Comparison of ENCODE assay signal across 8 cellular contexts in the genomic region with DNA sequence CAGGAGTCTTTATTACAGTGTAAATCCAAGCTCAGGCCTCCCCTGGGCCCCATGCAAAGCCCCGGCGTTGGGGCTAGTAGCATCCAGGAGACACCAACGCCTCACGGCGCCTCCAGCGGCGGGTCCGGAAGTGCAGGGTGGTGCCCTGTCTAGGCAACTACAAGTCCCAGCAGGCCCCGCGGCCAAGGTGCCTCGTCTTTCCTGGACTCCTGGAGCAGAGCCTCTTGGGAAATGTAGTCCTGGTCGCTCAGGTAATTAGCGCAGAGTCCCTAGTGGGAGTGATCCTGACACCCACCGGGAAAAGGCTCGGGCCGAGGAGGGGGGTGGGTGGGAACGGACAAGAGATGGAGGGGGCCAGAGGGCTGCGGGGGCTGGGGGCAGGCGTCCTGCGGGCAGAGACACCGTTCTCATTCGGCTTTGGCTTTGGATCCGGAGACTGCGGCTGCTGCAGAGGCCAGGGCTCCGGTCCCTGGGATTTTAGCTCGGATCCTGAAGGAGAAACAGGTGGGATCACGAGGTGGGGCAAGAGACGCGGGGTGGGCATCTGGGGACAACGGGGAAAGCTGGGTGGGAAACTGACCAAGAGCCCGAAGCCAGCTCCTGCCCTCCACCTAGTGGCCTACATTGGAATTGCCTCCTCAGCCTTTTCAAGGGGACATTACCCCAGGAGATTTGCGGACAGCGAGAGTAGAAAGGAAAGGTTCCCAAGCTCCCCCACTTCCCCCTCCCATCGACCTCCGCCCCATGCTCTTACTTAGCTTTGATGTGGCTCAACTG. TPM values are rescaled to one million over a fixed set of nuclear protein-coding genes. Genes with fewer than 3 reads are reported as not detected.
A peak's percentile ranks its signal among the peaks of the same experiment; 100 is the strongest.
DNase-seq lines count a peak whose midpoint lies in the region; ATAC-seq and TF ChIP-seq lines count a peak whose summit lies in the region.

No MANE protein-coding gene starts in this region.

- no peak overlapping the region for H4K8ac ChIP-seq in neuronal stem cell (ENCODE audit: low read depth, low read length)

- H3K4me3 ChIP-seq in HAP-1 (peak overlapping the region; percentile 33), MM.1S (ENCODE audit: low read length) (peak overlapping the region; percentile 61), neuronal stem cell (ENCODE audit: low read length in 2 of 2) (peak overlapping the region; percentile 48 to 77), subcutaneous abdominal adipose tissue (ENCODE audit: low read depth in 1 of 5, low read length in 5 of 5) (peak overlapping the region; percentile 64 to 74 (median 71))

- WGBS in neuronal stem cell (ENCODE audit: extremely low coverage in 2 of 2, insufficient read length in 2 of 2, insufficient replicate concordance in 1 of 2), 2 donors: no CpG with 5 or more reads among the region's 35 CpGs

- H3K79me1 ChIP-seq in neuronal stem cell (ENCODE audit: low read depth, low read length): no peaks in the 10 kb centered on the region

- TF ChIP-seq CTCF in MM.1S (IDR thresholded peaks at IDR 0.05; ENCODE audit: low read length) (peak; percentile 74), foreskin keratinocyte (conservative IDR thresholded peaks at IDR 0.05) (peak; percentile 81)

- H3K23ac ChIP-seq in neuronal stem cell (ENCODE audit: low read depth, low read length, poor library complexity): peak overlapping the region; percentile 55

- H2BK12ac ChIP-seq in neuronal stem cell (ENCODE audit: low read length): peak overlapping the region; percentile 90

- in situ Hi-C loops in HAP-1 (cut with MboI; ENCODE audit: low sequenced_read_pairs): no loop called here

- peak overlapping the region; percentile 89 for H2AFZ ChIP-seq in MM.1S (ENCODE audit: low read length)
- peak overlapping the region; percentile 93 for H2AFZ ChIP-seq in neuronal stem cell (ENCODE audit: low read length)

- H3K36me3 ChIP-seq in HAP-1 (replicated peaks): no peaks in the 10 kb centered on the region
- H3K36me3 ChIP-seq in MM.1S (replicated peaks; ENCODE audit: insufficient read depth, low read length): no peaks in the 10 kb centered on the region
- H3K36me3 ChIP-seq in neuronal stem cell (replicated peaks in 1 of 2; ENCODE audit: control insufficient read depth in 2 of 2, insufficient read depth in 2 of 2, low read length in 2 of 2): no peaks in the 10 kb centered on the region
- H3K36me3 ChIP-seq in subcutaneous abdominal adipose tissue (ENCODE audit: control insufficient read depth in 5 of 5, insufficient read depth in 5 of 5, low read length in 5 of 5): peaks cover 0 to 3% (median 0%) of the 10 kb centered on the region in 5 donors

- DNase-seq in GDM1 (lab: John Stamatoyannopoulos, UW) (peak; percentile 89), HAP-1 (ENCODE audit: low spot score in 2 of 2) (peak; percentile 89 to 99), MM.1S (peak; percentile 98), SHP77 (lab: John Stamatoyannopoulos, UW) (peak; percentile 95 to 97), activated gamma-delta T cell treated with Interleukin-2 at 50 U/mL for 16 hours (peak; percentile 98), foreskin keratinocyte (peak in 1 of 2 donors; percentile 87), neuronal stem cell (ENCODE audit: low spot score) (peak; percentile 93)

- H3K4me1 ChIP-seq in HAP-1 (peaks cover 4% of the 10 kb centered on the region), MM.1S (ENCODE audit: low read length) (no peaks in the 10 kb centered on the region), foreskin keratinocyte (no peaks in the 10 kb centered on the region), neuronal stem cell (ENCODE audit: control insufficient read depth in 2 of 2, insufficient read depth in 1 of 2, low read depth in 1 of 2, low read length in 2 of 2) (no peaks in the 10 kb centered on the region), subcutaneous abdominal adipose tissue (ENCODE audit: control insufficient read depth in 5 of 5, insufficient read depth in 5 of 5, low read length in 5 of 5) (peaks cover 0 to 7% (median 3%) of the 10 kb centered on the region in 5 donors)

- no peaks in the 10 kb centered on the region for H4K20me1 ChIP-seq in MM.1S (ENCODE audit: insufficient read depth, low read length)

- H3K27me3 ChIP-seq in HAP-1 (ENCODE audit: low read depth) (no peaks in the 10 kb centered on the region), MM.1S (replicated peaks; ENCODE audit: insufficient read depth, low read length) (peaks cover 23% of the 10 kb centered on the region), foreskin keratinocyte (no peaks in the 10 kb centered on the region), neuronal stem cell (ENCODE audit: control insufficient read depth in 3 of 3, insufficient read depth in 3 of 3, low read depth in 1 of 3, low read length in 3 of 3) (no peaks in the 10 kb centered on the region), subcutaneous abdominal adipose tissue (ENCODE audit: control insufficient read depth in 5 of 5, insufficient read depth in 4 of 5, low read length in 5 of 5) (no peaks in the 10 kb centered on the region)

- H2BK5ac ChIP-seq in neuronal stem cell (ENCODE audit: low read length): peak overlapping the region; percentile 82

- H3K18ac ChIP-seq in neuronal stem cell (ENCODE audit: low read length): peak overlapping the region; percentile 100

- H3K9me2 ChIP-seq in MM.1S (replicated peaks; ENCODE audit: insufficient read depth, low read length): no peaks in the 10 kb centered on the region

- no peaks in the 10 kb centered on the region for H3K79me2 ChIP-seq in MM.1S (ENCODE audit: low read length)

- H3K4ac ChIP-seq in neuronal stem cell (ENCODE audit: low read length): no peak overlapping the region

- H3K27ac ChIP-seq in MM.1S (ENCODE audit: low read length) (no peak overlapping the region), foreskin keratinocyte (no peak overlapping the region), neuronal stem cell (replicated peaks; ENCODE audit: low read length) (peak overlapping the region; percentile 80), subcutaneous abdominal adipose tissue (ENCODE audit: low read depth, low read length) (peak overlapping the region; percentile 67)

- no peak overlapping the region for H4K91ac ChIP-seq in neuronal stem cell (ENCODE audit: low read depth, low read length, poor library complexity)

- H2AK5ac ChIP-seq in neuronal stem cell (ENCODE audit: low read depth, low read length): no peak overlapping the region

- H3K9ac ChIP-seq in MM.1S (ENCODE audit: low read length): peak overlapping the region; percentile 25; the same call in 1 of the 2 replicates
- H3K9ac ChIP-seq in neuronal stem cell (ENCODE audit: low read depth, low read length, poor library complexity): peak overlapping the region; percentile 81
- peak overlapping the region in 4 of 5 donors; percentile 16 to 61 (median 24) for H3K9ac ChIP-seq in subcutaneous abdominal adipose tissue (ENCODE audit: low read length in 5 of 5)

- H3K14ac ChIP-seq in neuronal stem cell (ENCODE audit: low read length): peak overlapping the region; percentile 100

- peak overlapping the region; percentile 57 for H3K4me2 ChIP-seq in MM.1S (ENCODE audit: low read depth, low read length)
- peak overlapping the region; percentile 83 for H3K4me2 ChIP-seq in neuronal stem cell (ENCODE audit: insufficient read depth, low read length, poor library complexity, severe bottlenecking)

- H3K9me3 ChIP-seq in HAP-1 (no peaks in the 10 kb centered on the region), MM.1S (replicated peaks; ENCODE audit: insufficient read depth, low read length) (no peaks in the 10 kb centered on the region), neuronal stem cell (replicated peaks in 1 of 2; ENCODE audit: control insufficient read depth in 2 of 2, insufficient read depth in 1 of 2, low read depth in 1 of 2, low read length in 2 of 2) (no peaks in the 10 kb centered on the region), subcutaneous abdominal adipose tissue (ENCODE audit: control insufficient read depth in 5 of 5, low read length in 5 of 5) (no peaks in the 10 kb centered on the region)

- no peaks in the 10 kb centered on the region for H3F3A ChIP-seq in MM.1S (ENCODE audit: insufficient read depth, low read length)

- no peak overlapping the region for H2BK120ac ChIP-seq in neuronal stem cell (ENCODE audit: low read depth, low read length)

- peak; percentile 93 for ATAC-seq in foreskin keratinocyte

- peak overlapping the region; percentile 92 for H2BK15ac ChIP-seq in neuronal stem cell (ENCODE audit: low read length)

RNA-seq across cellular contexts. Expression of a gene that starts 11.4 kb away (rescaled TPM):
- total RNA-seq in foreskin keratinocyte: 11.7 and 12.0 TPM in 2 replicates
- 16.6 and 17.7 TPM in 2 replicates for polyA plus RNA-seq in foreskin keratinocyte
- polyA plus RNA-seq in neuronal stem cell (2013, experiment 1 of 2): 9.5 TPM
- polyA plus RNA-seq in neuronal stem cell (2013, experiment 2 of 2): 10.0 TPM

RNA-seq across cellular contexts. Expression of a gene that starts 12.8 kb away (rescaled TPM):
- 2.0 and 2.1 TPM in 2 replicates for total RNA-seq in foreskin keratinocyte
- polyA plus RNA-seq in foreskin keratinocyte: 3.4 and 3.7 TPM in 2 replicates
- 1.3 TPM for polyA plus RNA-seq in neuronal stem cell (2013, experiment 1 of 2)
- polyA plus RNA-seq in neuronal stem cell (2013, experiment 2 of 2): 1.2 TPM

RNA-seq across cellular contexts. Expression of a gene that starts 17.7 kb away (rescaled TPM):
- total RNA-seq in foreskin keratinocyte: 1.7 and 2.7 TPM in 2 replicates
- 0.68 and 1.0 TPM in 2 replicates for polyA plus RNA-seq in foreskin keratinocyte
- 8.5 TPM for polyA plus RNA-seq in neuronal stem cell (2013, experiment 1 of 2)
- polyA plus RNA-seq in neuronal stem cell (2013, experiment 2 of 2): 8.7 TPM

RNA-seq across cellular contexts. Expression of a gene that starts 21.8 kb away (rescaled TPM):
- 168 and 176 TPM in 2 replicates for total RNA-seq in foreskin keratinocyte
- polyA plus RNA-seq in foreskin keratinocyte: 157 and 161 TPM in 2 replicates
- 61.7 TPM for polyA plus RNA-seq in neuronal stem cell (2013, experiment 1 of 2)
- 63.2 TPM for polyA plus RNA-seq in neuronal stem cell (2013, experiment 2 of 2)

Comparison
In these comparisons a context has a peak if more than half of its experiments do, and no peak if none do; other contexts are left out.
1. H3K27ac ChIP-seq: peak in neuronal stem cell (single experiment) and subcutaneous abdominal adipose tissue (single experiment); none in MM.1S (single experiment) and foreskin keratinocyte (single experiment).
2. H3K9ac ChIP-seq: peak in every context shown above with its lines; median percentile 81 in neuronal stem cell; 25 in MM.1S; 24 in subcutaneous abdominal adipose tissue.
3. Peak in every context shown above with its lines, with median percentiles within 50 percentile points of each other: H3K4me3 ChIP-seq.